Comparison of ENCODE assay signal across 16 cellular contexts in the genomic region with DNA sequence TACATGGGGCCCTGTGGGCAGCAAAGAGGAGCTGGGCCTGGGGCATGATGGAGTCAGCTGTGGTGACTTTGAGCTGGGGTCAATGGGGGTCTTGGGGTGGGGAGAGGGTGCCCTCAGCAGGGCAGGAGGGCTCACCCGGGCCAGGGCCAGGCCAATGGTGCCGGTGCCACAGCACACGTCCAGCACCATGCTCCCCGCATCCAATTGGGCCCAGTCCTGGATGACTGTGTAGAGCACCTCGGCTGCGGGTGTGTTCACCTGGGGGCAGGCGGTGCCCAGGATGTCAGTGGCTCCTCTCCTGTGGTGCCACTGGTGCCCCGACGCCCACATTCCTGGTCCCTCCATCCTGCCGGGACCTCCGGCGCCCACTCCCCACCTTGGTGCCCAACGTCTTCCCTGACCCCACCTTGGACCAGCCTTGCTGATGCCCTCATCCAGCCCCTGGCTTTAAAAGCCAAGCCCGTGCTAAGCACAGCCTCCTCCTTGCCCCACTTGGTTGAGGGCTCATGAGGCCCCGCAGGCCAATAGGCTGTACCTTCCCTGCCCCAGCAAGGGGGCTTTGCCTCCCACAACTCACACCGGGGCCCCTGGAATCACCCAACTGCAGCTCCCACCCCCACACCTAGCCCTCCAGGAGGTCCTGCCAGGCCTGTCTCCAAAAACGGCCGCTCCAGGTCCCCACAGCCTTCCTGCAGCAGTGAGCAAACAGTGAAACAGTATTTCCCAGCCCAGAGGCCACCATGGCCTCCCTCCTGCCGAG. TPM values are rescaled to one million over a fixed set of nuclear protein-coding genes. Genes with fewer than 3 reads are reported as not detected.
DNase-seq lines count a peak whose midpoint lies in the region; ATAC-seq and TF ChIP-seq lines count a peak whose summit lies in the region.
"Had no signal": no experiment of that assay in that cellular context is flagged by ENCODE, and none has a peak within 500 bp of the region (broad histone marks: within the 10 kb centered on the region; RNA-seq: fewer than 3 reads in every experiment).

No MANE protein-coding gene starts in this region.

- H3K27me3 Mint-ChIP-seq in Caco-2 (ENCODE audit: insufficient read depth, unreplicated experiment), result no peaks in the 10 kb centered on the region
- H3K27me3 Mint-ChIP-seq in naive thymus-derived CD8-positive, alpha-beta T cell, result no peaks in the 10 kb centered on the region

- H3K9me3 Mint-ChIP-seq in Caco-2 (ENCODE audit: unreplicated experiment), result no peaks in the 10 kb centered on the region
- H3K9me3 Mint-ChIP-seq in naive thymus-derived CD8-positive, alpha-beta T cell, result no peaks in the 10 kb centered on the region
- H3K9me3 Mint-ChIP-seq: GM23338 had no signal

- H3K36me3 ChIP-seq in BLaER1 (peaks cover 77% of the 10 kb centered on the region), Caco-2 (ENCODE audit: control insufficient read depth, insufficient read depth, low read length) (peaks cover 3% of the 10 kb centered on the region; the same call in 1 of the 2 replicates), adipocyte (ENCODE audit: control insufficient read depth, insufficient read depth, low read length, severe bottlenecking) (peaks cover 59% of the 10 kb centered on the region)
- H3K36me3 ChIP-seq: uterus had no signal

- BruUV-seq in Caco-2 (replicated peaks; lab: Mats Ljungman, UMichigan), result no TSS peak

- no peak for ATAC-seq in naive thymus-derived CD8-positive, alpha-beta T cell
- ATAC-seq in GM21737 (IDR thresholded peaks at IDR 0.05; ENCODE audit: unreplicated experiment) (no peak), GM18505 (IDR thresholded peaks at IDR 0.05; ENCODE audit: unreplicated experiment) (no peak), GM21528 (IDR thresholded peaks at IDR 0.05; ENCODE audit: low FRiP score, unreplicated experiment) (no peak)
- ATAC-seq: GM23338, heart right ventricle, left colon had no signal

- H3K27ac Mint-ChIP-seq in Caco-2 (ENCODE audit: unreplicated experiment), result peak overlapping the region; percentile 50
- peak overlapping the region in 6 of 10 donors; percentile 36 to 80 (median 63) for H3K27ac Mint-ChIP-seq in naive thymus-derived CD8-positive, alpha-beta T cell
- H3K27ac Mint-ChIP-seq: GM23338 had no signal

- peaks cover 72% of the 10 kb centered on the region for H4K20me1 ChIP-seq in BLaER1

- intact Hi-C loops in Caco-2 (cut with micrococcal nuclease; ENCODE audit: unreplicated experiment), result loop anchor here (10.0 kb wide), 1 partner anchor 149 kb away; no protein-coding TSS in a partner anchor

- H3K9me3 ChIP-seq in BLaER1, result no peaks in the 10 kb centered on the region
- H3K9me3 ChIP-seq in Caco-2, result no peaks in the 10 kb centered on the region; the same call in 1 of the 2 replicates
- H3K9me3 ChIP-seq in adipocyte (ENCODE audit: control insufficient read depth, low read length), result no peaks in the 10 kb centered on the region
- H3K9me3 ChIP-seq: heart right ventricle, uterus had no signal

- H3K27me3 ChIP-seq in BLaER1 (no peaks in the 10 kb centered on the region), Caco-2 (replicated peaks; ENCODE audit: control insufficient read depth, insufficient read depth, low read length) (no peaks in the 10 kb centered on the region), adipocyte (replicated peaks; ENCODE audit: control insufficient read depth, insufficient read depth, low read length) (no peaks in the 10 kb centered on the region)
- H3K27me3 ChIP-seq: heart right ventricle, uterus had no signal

- no peak for DNase-seq in Caco-2
- DNase-seq in adipocyte (ENCODE audit: low read depth), result no peak
- DNase-seq in naive thymus-derived CD8-positive, alpha-beta T cell, result peak in 1 of 10 donors; percentile 52
- DNase-seq: activated CD4-positive, alpha-beta T cell treated with anti-CD3 and anti-CD28 coated beads for 1 hour; KBM-7; left colon; NCI-H1436 treated with DMSO at 0.1 percent for 48 hours; NCI-H510A; retina; uterus had no signal

- TF ChIP-seq CTCF in Caco-2 (IDR thresholded peaks at IDR 0.05; ENCODE audit: insufficient read depth in 1 of 2, low read depth in 1 of 2, low read length in 1 of 2, severe bottlenecking in 1 of 2, unreplicated experiment in 1 of 2), result no peak

- CTCF ChIA-PET in Caco-2 (lab: Charles Lee), result no interaction called here

- H3K4me1 Mint-ChIP-seq in Caco-2 (ENCODE audit: low read depth, unreplicated experiment), result peaks cover 6% of the 10 kb centered on the region
- H3K4me1 Mint-ChIP-seq in naive thymus-derived CD8-positive, alpha-beta T cell, result peaks cover 15 to 50% (median 38%) of the 10 kb centered on the region in 4 donors

- peak overlapping the region; percentile 15 for H3K4me3 Mint-ChIP-seq in Caco-2 (ENCODE audit: unreplicated experiment)
- H3K4me3 Mint-ChIP-seq in naive thymus-derived CD8-positive, alpha-beta T cell, result peak overlapping the region in 2 of 10 donors; percentile 11 to 26
- H3K4me3 Mint-ChIP-seq: GM23338 had no signal

- 0 out of 2 replicates have a peak overlapping the region, but pooled peaks have one; percentile 15 for H3K9ac ChIP-seq in BLaER1
- H3K9ac ChIP-seq in adipocyte (ENCODE audit: low read length), result peak overlapping the region; percentile 18

- H3K27ac ChIP-seq in BLaER1, result no peak overlapping the region
- H3K27ac ChIP-seq: heart right ventricle, uterus had no signal

- TF ChIP-seq POLR2A in GM18505 (IDR thresholded peaks at IDR 0.05; ENCODE audit: borderline replicate concordance, extremely low read depth, insufficient read depth, insufficient read length), result no peak

- no peak overlapping the region for H3K4me2 ChIP-seq in BLaER1
- H3K4me2 ChIP-seq: GM23338 had no signal

- H3K4me1 ChIP-seq in BLaER1 (peaks cover 34% of the 10 kb centered on the region), Caco-2 (peaks cover 10% of the 10 kb centered on the region), adipocyte (ENCODE audit: control insufficient read depth, insufficient read depth, low read length) (peaks cover 30% of the 10 kb centered on the region)

- H3K4me3 ChIP-seq in BLaER1 (no peak overlapping the region), Caco-2 (ENCODE audit: low read depth, low read length) (no peak overlapping the region), adipocyte (ENCODE audit: low read length) (no peak overlapping the region)
- H3K4me3 ChIP-seq: GM23338, heart right ventricle, uterus had no signal

- POLR2A ChIA-PET in Caco-2 (lab: Charles Lee), result no interaction called here
- POLR2A ChIA-PET in naive thymus-derived CD8-positive, alpha-beta T cell (lab: Charles Lee), result interaction anchor here (4.0 kb wide), 1 partner anchor 12 kb away, joined by 16 read pairs; no protein-coding TSS in a partner anchor

- peaks cover 90% of the 10 kb centered on the region for H3K36me3 Mint-ChIP-seq in Caco-2 (ENCODE audit: insufficient read depth, unreplicated experiment)
- peaks cover 0 to 20% (median 0%) of the 10 kb centered on the region in 3 donors for H3K36me3 Mint-ChIP-seq in naive thymus-derived CD8-positive, alpha-beta T cell

RNA-seq across cellular contexts. Expression of a gene that starts 2.2 kb away (rescaled TPM):
- 365 and 385 TPM in 2 replicates for total RNA-seq in Caco-2 (2022)
- 10 to 100 TPM; 64.0 to 67.0 TPM for total RNA-seq in naive thymus-derived CD8-positive, alpha-beta T cell
- polyA plus RNA-seq in naive thymus-derived CD8-positive, alpha-beta T cell, result 100 to 1,000 TPM in 1 of 3 donors, 10 to 100 TPM in 2; 72.5 to 106 (median 92.7) TPM

RNA-seq across cellular contexts. Expression of a gene that starts 3.3 kb away (rescaled TPM):
- 41.1 and 43.0 TPM in 2 replicates for total RNA-seq in Caco-2 (2022)
- total RNA-seq in naive thymus-derived CD8-positive, alpha-beta T cell, result 100 to 1,000 TPM; 120 to 123 TPM
- polyA plus RNA-seq in naive thymus-derived CD8-positive, alpha-beta T cell, result 10 to 100 TPM; 24.8 to 36.8 (median 32.5) TPM

RNA-seq across cellular contexts. Expression of a gene that starts 17.9 kb away (rescaled TPM):
- total RNA-seq in Caco-2 (2022), result 39.9 and 45.7 TPM in 2 replicates
- total RNA-seq in naive thymus-derived CD8-positive, alpha-beta T cell, result 10 to 100 TPM; 93.5 to 99.2 TPM
- 1 to 10 TPM; 1.4 to 4.6 (median 2.6) TPM for polyA plus RNA-seq in naive thymus-derived CD8-positive, alpha-beta T cell

RNA-seq across cellular contexts. Expression of a gene that starts 33.7 kb away (rescaled TPM):
- 53.1 and 60.0 TPM in 2 replicates for total RNA-seq in Caco-2 (2022)
- total RNA-seq in naive thymus-derived CD8-positive, alpha-beta T cell, result 10 to 100 TPM; 51.3 to 53.3 TPM
- polyA plus RNA-seq in naive thymus-derived CD8-positive, alpha-beta T cell, result 1 to 10 TPM; 4.0 to 6.0 (median 4.4) TPM

RNA-seq across cellular contexts. Expression of a gene that starts 37.1 kb away (rescaled TPM):
- total RNA-seq in Caco-2 (2022), result not detected in 2 replicates
- total RNA-seq in naive thymus-derived CD8-positive, alpha-beta T cell, result not detected
- not detected for polyA plus RNA-seq in naive thymus-derived CD8-positive, alpha-beta T cell
- total RNA-seq: GM23338 had no signal
- polyA plus RNA-seq: GM23338 had no signal
